Comparison of ENCODE assay signal across 13 cellular contexts in genomic region chr9:11471321-11471720, GRCh38.
"Had no signal": no experiment of that assay in that cellular context is flagged by ENCODE, and none has a peak within 500 bp of the region (broad histone marks: within the 10 kb centered on the region; RNA-seq: fewer than 3 reads in every experiment).

No MANE protein-coding gene starts in this region.

- H3K27me3 ChIP-seq: gastrocnemius medialis, left lung, ovary, testis, tibial nerve had no signal

- ATAC-seq: esophagus mucosa, gastrocnemius medialis, left lung, natural killer cell had no signal

- DNase-seq: effector memory CD4-positive, alpha-beta T cell; gastrocnemius medialis; immature natural killer cell; lower lobe of right lung; natural killer cell; nucleus accumbens; ovary; small intestine; stimulated activated CD4-positive, alpha-beta T cell treated with anti-CD3 and anti-CD28 coated beads, Interleukin-2, amount 100 ng/mL, for 48 hours; testis had no signal

- H3K9me3 ChIP-seq: gastrocnemius medialis, lower lobe of right lung, ovary, testis had no signal

- H3K36me3 ChIP-seq: gastrocnemius medialis, left lung, lower lobe of right lung, ovary, tibial nerve had no signal

- H3K4me1 ChIP-seq: gastrocnemius medialis, left lung, lower lobe of right lung, testis, tibial nerve had no signal

- H3K4me3 ChIP-seq: gastrocnemius medialis, left lung, lower lobe of right lung, ovary, testis, tibial nerve had no signal

- H3K27ac ChIP-seq: gastrocnemius medialis, left lung, lower lobe of right lung, ovary, testis, tibial nerve had no signal
